In the genomic region with DNA sequence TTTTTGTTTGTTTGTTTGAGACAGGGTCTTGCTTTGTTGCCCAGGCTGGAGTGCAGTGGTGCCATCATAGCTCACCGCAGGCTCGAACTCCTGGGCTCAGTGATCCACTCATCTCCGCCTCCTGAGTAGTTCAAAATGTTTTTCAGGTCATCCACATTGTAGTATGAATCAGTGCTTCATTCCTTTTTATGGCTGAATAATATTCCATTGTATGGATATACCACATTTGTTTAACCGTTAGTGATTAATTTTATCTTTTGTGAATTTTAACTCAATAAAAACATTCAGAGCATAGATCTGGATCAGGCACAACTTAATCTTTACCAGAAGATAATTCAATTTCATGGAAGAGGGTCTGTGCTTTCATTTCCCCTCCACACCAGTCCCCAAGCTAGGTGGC, we compare ENCODE assay signal across 10 cellular contexts. TPM values are rescaled to one million over a fixed set of nuclear protein-coding genes. Genes with fewer than 3 reads are reported as not detected.
"Had no signal": no experiment of that assay in that cellular context is flagged by ENCODE, and none has a peak within 500 bp of the region (broad histone marks: within the 10 kb centered on the region; RNA-seq: fewer than 3 reads in every experiment).

No MANE protein-coding gene starts in this region.

- H3K4me3 ChIP-seq: GM23248, HAP-1 had no signal

- ATAC-seq: HCT116, HepG2 had no signal

- H3K36me3 ChIP-seq: HAP-1 had no signal

- H3K9ac ChIP-seq: GM23248 had no signal

- H3K4me1 ChIP-seq: HAP-1 had no signal

- FAIRE-seq: HepG2 had no signal

- DNase-seq: GM23248, GOT3, H7, KG1 had no signal

- H3K27ac ChIP-seq: GM23248, HL-60 had no signal

- H2AFZ ChIP-seq: GM23248 had no signal

RNA-seq across cellular contexts. Expression of gene VAV1, which starts 47.7 kb away (rescaled TPM):
- total RNA-seq: GM23248, HepG2, HT1080 had no signal
- polyA plus RNA-seq: GM23248, HepG2 had no signal

RNA-seq across cellular contexts. Expression of gene SH2D3A, which starts 53.0 kb away (rescaled TPM):
- total RNA-seq: GM23248, H4 had no signal
- polyA plus RNA-seq: GM23248 had no signal
